ENCODE assay signal across 19 cellular contexts in genomic region chr22:32809786-32810185, GRCh38. TPM values are rescaled to one million over a fixed set of nuclear protein-coding genes. Genes with fewer than 3 reads are reported as not detected.
DNase-seq lines count a peak whose midpoint lies in the region; ATAC-seq and TF ChIP-seq lines count a peak whose summit lies in the region.
"Had no signal": no experiment of that assay in that cellular context is flagged by ENCODE, and none has a peak within 500 bp of the region (broad histone marks: within the 10 kb centered on the region; RNA-seq: fewer than 3 reads in every experiment).

No MANE protein-coding gene starts in this region.

- H2AFZ ChIP-seq in PC-9 (no peak overlapping the region), parathyroid adenoma (no peak overlapping the region)

- CTCF ChIA-PET in PC-9 (lab: Charles Lee) = interaction anchor here (2.1 kb wide), 1 partner anchor 13 kb away, joined by 12 read pairs; no protein-coding TSS in a partner anchor

- no peak for ATAC-seq in upper lobe of right lung
- ATAC-seq: HCT116 had no signal

- intact Hi-C loops in PC-9 (cut with micrococcal nuclease; ENCODE audit: unreplicated experiment) (no loop called here), upper lobe of right lung (cut with DNase I) (no loop called here)

- H3K27ac ChIP-seq in PC-9 (peak overlapping the region; percentile 88), epithelial cell of prostate (peak overlapping the region; percentile 23), parathyroid adenoma (peak overlapping the region; percentile 62), upper lobe of right lung (no peak overlapping the region)

- H3K79me2 ChIP-seq in PC-9 (ENCODE audit: low read depth) = peaks cover 98% of the 10 kb centered on the region
- H3K79me2 ChIP-seq in parathyroid adenoma = peaks cover 47% of the 10 kb centered on the region

- BruUV-seq in PC-9 (replicated peaks; lab: Mats Ljungman, UMichigan) = TSS peak; percentile 59

- no peak for DNase-seq in PC-9
- DNase-seq in epithelial cell of prostate (ENCODE audit: low read depth, low spot score) = no peak
- DNase-seq in upper lobe of right lung = no peak
- no peak for DNase-seq in kidney tubule cell (ENCODE audit: low spot score)
- no peak for DNase-seq in retina
- no peak for DNase-seq in SKM-1 (lab: John Stamatoyannopoulos, UW; ENCODE audit: unreplicated experiment)
- DNase-seq: BE2C; CD4-positive, alpha-beta memory T cell; DND-41; GDM1; Karpas-422; MM.1S; NCI-H1105; NCI-H1694 treated with DMSO at 0.1 percent for 48 hours; NCI-H345; NCI-H526 treated with DMSO at 0.1 percent for 48 hours; SHP77 had no signal

- no peaks in the 10 kb centered on the region for H3K9me3 ChIP-seq in PC-9 (ENCODE audit: insufficient read depth, low read depth)
- H3K9me3 ChIP-seq in parathyroid adenoma (ENCODE audit: control insufficient read depth, low read length) = no peaks in the 10 kb centered on the region
- H3K9me3 ChIP-seq in upper lobe of right lung = no peaks in the 10 kb centered on the region
- H3K9me3 ChIP-seq: BE2C had no signal

- H3K4me3 ChIP-seq in PC-9 (peak overlapping the region; percentile 42), parathyroid adenoma (ENCODE audit: low read depth, low read length) (no peak overlapping the region), upper lobe of right lung (peak overlapping the region; percentile 2)

- peak overlapping the region; percentile 73 for H3K4me2 ChIP-seq in PC-9
- no peak overlapping the region for H3K4me2 ChIP-seq in parathyroid adenoma (ENCODE audit: low read length)

- H4K20me1 ChIP-seq in PC-9 (ENCODE audit: insufficient read depth) = peaks cover 92% of the 10 kb centered on the region

- POLR2A ChIA-PET in PC-9 (lab: Charles Lee; ENCODE audit: unreplicated experiment) = no interaction called here

- no peak overlapping the region for H3K9ac ChIP-seq in parathyroid adenoma

- H3K9me2 ChIP-seq in PC-9 (ENCODE audit: insufficient read depth) = no peaks in the 10 kb centered on the region

- H3K27me3 ChIP-seq in PC-9 (ENCODE audit: insufficient read depth, low read depth) (no peaks in the 10 kb centered on the region), parathyroid adenoma (ENCODE audit: control insufficient read depth, insufficient read depth, low read length) (no peaks in the 10 kb centered on the region), upper lobe of right lung (no peaks in the 10 kb centered on the region)
- H3K27me3 ChIP-seq: BE2C had no signal

- H3K36me3 ChIP-seq in PC-9 (ENCODE audit: low read depth) (peaks cover 75% of the 10 kb centered on the region), parathyroid adenoma (ENCODE audit: control insufficient read depth, insufficient read depth, low read length) (no peaks in the 10 kb centered on the region), upper lobe of right lung (peaks cover 49% of the 10 kb centered on the region)
- H3K36me3 ChIP-seq: BE2C had no signal

- H3F3A ChIP-seq in PC-9 (ENCODE audit: insufficient read depth, low read depth) = peaks cover 70% of the 10 kb centered on the region

- peaks cover 83% of the 10 kb centered on the region for H3K4me1 ChIP-seq in PC-9 (replicated peaks; ENCODE audit: insufficient read depth)
- H3K4me1 ChIP-seq in parathyroid adenoma = peaks cover 51% of the 10 kb centered on the region
- H3K4me1 ChIP-seq in upper lobe of right lung = peaks cover 77% of the 10 kb centered on the region
- H3K4me1 ChIP-seq: BE2C had no signal

- TF ChIP-seq CTCF in PC-9 (conservative IDR thresholded peaks at IDR 0.05) (no peak), parathyroid adenoma (IDR thresholded peaks at IDR 0.05) (no peak), upper lobe of right lung (IDR thresholded peaks at IDR 0.05) (no peak)

RNA-seq across cellular contexts. Expression of gene TIMP3, which starts 8.3 kb away (rescaled TPM):
- total RNA-seq in PC-9 (2021) (79.8 and 89.3 TPM in 2 replicates), upper lobe of right lung (749 TPM)
